ENCODE assay signal across 1 cellular context in genomic region chr17:38477417-38477816, GRCh38. TPM values are rescaled to one million over a fixed set of nuclear protein-coding genes. Genes with fewer than 3 reads are reported as not detected.
"Had no signal": no experiment of that assay in that cellular context is flagged by ENCODE, and none has a peak within 500 bp of the region (broad histone marks: within the 10 kb centered on the region; RNA-seq: fewer than 3 reads in every experiment).

No MANE protein-coding gene starts in this region.

RNA-seq across cellular contexts. Expression of gene ARHGAP23, which starts 49.2 kb away (rescaled TPM):
- polyA plus RNA-seq: immature natural killer cell had no signal
